19 cellular contexts compared by ENCODE assay signal in the genomic region with DNA sequence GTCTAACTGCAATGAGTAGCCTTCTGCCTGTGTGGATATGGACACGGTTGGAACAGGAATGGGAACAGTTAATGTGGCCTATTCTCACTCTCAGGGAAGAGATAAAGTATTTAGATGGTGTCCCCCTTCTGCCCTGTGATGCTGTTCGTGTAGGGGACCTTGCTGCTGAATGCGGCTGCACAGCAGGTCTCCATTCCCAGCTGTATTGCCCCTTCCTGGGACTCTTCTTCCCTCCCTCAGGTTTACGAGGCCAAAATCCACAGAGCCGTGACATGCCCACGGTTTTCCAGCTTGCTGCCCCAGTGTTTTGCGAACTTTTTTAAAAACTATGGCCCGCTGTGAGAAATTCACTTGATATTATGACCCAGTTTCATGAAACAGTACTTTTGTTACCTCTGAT.
"Had no signal": no experiment of that assay in that cellular context is flagged by ENCODE, and none has a peak within 500 bp of the region (broad histone marks: within the 10 kb centered on the region; RNA-seq: fewer than 3 reads in every experiment).

No MANE protein-coding gene starts in this region.

- H3K27ac Mint-ChIP-seq: immature natural killer cell; naive thymus-derived CD4-positive, alpha-beta T cell had no signal

- H3K9me3 Mint-ChIP-seq: immature natural killer cell; naive thymus-derived CD4-positive, alpha-beta T cell had no signal

- H3K9me3 ChIP-seq: heart left ventricle, pancreas, sigmoid colon, spleen, tibial artery had no signal

- ATAC-seq: heart left ventricle; left ventricle myocardium superior; naive thymus-derived CD4-positive, alpha-beta T cell; pancreas had no signal

- H3K27ac ChIP-seq: heart left ventricle, pancreas, spleen, tibial artery had no signal

- H3K36me3 ChIP-seq: pancreas had no signal

- H3K4me3 Mint-ChIP-seq: immature natural killer cell; naive thymus-derived CD4-positive, alpha-beta T cell had no signal

- H3K4me3 ChIP-seq: heart left ventricle, pancreas, sigmoid colon, spleen, tibial artery had no signal

- DNase-seq: activated CD4-positive, alpha-beta T cell treated with anti-CD3 and anti-CD28 coated beads for 1 hour; activated CD8-positive, alpha-beta memory T cell treated with anti-CD3 and anti-CD28 coated beads for 24 hours; activated CD8-positive, alpha-beta memory T cell treated with anti-CD3 and anti-CD28 coated beads, Interleukin-2, amount 50 U/mL, for 48 hours; activated effector memory CD4-positive, alpha-beta T cell treated with anti-CD3 and anti-CD28 coated beads, Interleukin-2, amount 50 U/mL, for 16 hours; activated naive CD4-positive, alpha-beta T cell treated with anti-CD3 and anti-CD28 coated beads, Interleukin-2, amount 50 U/mL, for 16 hours; activated T-cell treated with anti-CD3 and anti-CD28 coated beads, Interleukin-2, amount 50 U/mL, for 48 hours; aorta; cortex of kidney; heart left ventricle; immature natural killer cell; kidney glomerular epithelial cell; left ventricle myocardium superior; naive thymus-derived CD4-positive, alpha-beta T cell; pancreas; sigmoid colon; spleen; stimulated activated CD4-positive, alpha-beta T cell treated with anti-CD3 and anti-CD28 coated beads, Interleukin-4, amount 100 ng/mL, for 4 hours; stimulated activated naive CD4-positive, alpha-beta T cell treated with Interleukin-2 at 50 U/mL for 16 hours; tibial artery had no signal

- H3K27me3 ChIP-seq: heart left ventricle, pancreas, sigmoid colon, spleen, tibial artery had no signal

- H3K27me3 Mint-ChIP-seq: naive thymus-derived CD4-positive, alpha-beta T cell had no signal
